ENCODE assay signal across 1 cellular context in the genomic region with DNA sequence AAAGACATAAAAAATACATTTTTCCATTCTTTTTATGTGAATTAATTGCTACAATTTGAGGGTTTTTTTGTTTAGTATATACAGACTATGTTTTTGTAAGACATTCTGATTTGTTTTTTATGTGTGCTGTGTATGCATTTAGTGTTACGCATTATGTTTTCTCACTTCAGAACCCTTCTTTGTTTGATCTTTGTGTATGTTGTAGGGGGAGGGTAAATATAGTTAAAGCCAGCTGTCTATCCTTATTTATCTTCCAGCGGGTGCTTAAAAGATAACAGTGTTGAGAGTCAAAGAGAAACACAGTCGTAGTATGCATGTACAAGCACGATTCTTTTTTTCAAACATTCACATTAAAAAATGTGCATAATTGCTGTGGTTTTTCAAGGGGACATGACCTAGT.
TF ChIP-seq lines count a peak whose summit lies in the region.

No MANE protein-coding gene starts in this region.

TF ChIP-seq in HepG2, 621 proteins besides CTCF, POLR2A, EP300 and RAD21 (continued from another document and continues in another):
- no peak for TF ChIP-seq BCL3 (CRISPR knock-in tag; IDR thresholded peaks at IDR 0.05)
- no peak for TF ChIP-seq SALL2 (CRISPR knock-in tag; IDR thresholded peaks at IDR 0.05)
- no peak for TF ChIP-seq ZNF17 (CRISPR knock-in tag; IDR thresholded peaks at IDR 0.05)
- peak; percentile 61 for TF ChIP-seq TBX2 (CRISPR knock-in tag; IDR thresholded peaks at IDR 0.05; ENCODE audit: borderline replicate concordance)
- no peak for TF ChIP-seq ZNF33B (CRISPR knock-in tag; IDR thresholded peaks at IDR 0.05)
- TF ChIP-seq, protein P1, sequence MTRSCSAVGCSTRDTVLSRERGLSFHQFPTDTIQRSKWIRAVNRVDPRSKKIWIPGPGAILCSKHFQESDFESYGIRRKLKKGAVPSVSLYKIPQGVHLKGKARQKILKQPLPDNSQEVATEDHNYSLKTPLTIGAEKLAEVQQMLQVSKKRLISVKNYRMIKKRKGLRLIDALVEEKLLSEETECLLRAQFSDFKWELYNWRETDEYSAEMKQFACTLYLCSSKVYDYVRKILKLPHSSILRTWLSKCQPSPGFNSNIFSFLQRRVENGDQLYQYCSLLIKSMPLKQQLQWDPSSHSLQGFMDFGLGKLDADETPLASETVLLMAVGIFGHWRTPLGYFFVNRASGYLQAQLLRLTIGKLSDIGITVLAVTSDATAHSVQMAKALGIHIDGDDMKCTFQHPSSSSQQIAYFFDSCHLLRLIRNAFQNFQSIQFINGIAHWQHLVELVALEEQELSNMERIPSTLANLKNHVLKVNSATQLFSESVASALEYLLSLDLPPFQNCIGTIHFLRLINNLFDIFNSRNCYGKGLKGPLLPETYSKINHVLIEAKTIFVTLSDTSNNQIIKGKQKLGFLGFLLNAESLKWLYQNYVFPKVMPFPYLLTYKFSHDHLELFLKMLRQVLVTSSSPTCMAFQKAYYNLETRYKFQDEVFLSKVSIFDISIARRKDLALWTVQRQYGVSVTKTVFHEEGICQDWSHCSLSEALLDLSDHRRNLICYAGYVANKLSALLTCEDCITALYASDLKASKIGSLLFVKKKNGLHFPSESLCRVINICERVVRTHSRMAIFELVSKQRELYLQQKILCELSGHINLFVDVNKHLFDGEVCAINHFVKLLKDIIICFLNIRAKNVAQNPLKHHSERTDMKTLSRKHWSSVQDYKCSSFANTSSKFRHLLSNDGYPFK (CRISPR knock-in tag; IDR thresholded peaks at IDR 0.05; ENCODE audit: borderline replicate concordance), result no peak
- TF ChIP-seq NBN (conservative IDR thresholded peaks at IDR 0.05), result no peak
- no peak for TF ChIP-seq MTF1 (CRISPR knock-in tag; IDR thresholded peaks at IDR 0.05)
- no peak for TF ChIP-seq EED (CRISPR knock-in tag; IDR thresholded peaks at IDR 0.05)
- no peak for TF ChIP-seq ZNF20 (CRISPR knock-in tag; IDR thresholded peaks at IDR 0.05)
- TF ChIP-seq ZNF709 (CRISPR knock-in tag; IDR thresholded peaks at IDR 0.05), result no peak
- TF ChIP-seq KLF11 (CRISPR knock-in tag; IDR thresholded peaks at IDR 0.05), result no peak
- TF ChIP-seq ZNF446 (CRISPR knock-in tag; IDR thresholded peaks at IDR 0.05), result no peak
- no peak for TF ChIP-seq ATAD3A (CRISPR knock-in tag; IDR thresholded peaks at IDR 0.05)
- peak; percentile 63 for TF ChIP-seq CREM (IDR thresholded peaks at IDR 0.05)
- TF ChIP-seq CREM (CRISPR knock-in tag; IDR thresholded peaks at IDR 0.05), result no peak
- no peak for TF ChIP-seq SMC3 (IDR thresholded peaks at IDR 0.05; ENCODE audit: low read length)
- TF ChIP-seq DRAP1 (CRISPR knock-in tag; IDR thresholded peaks at IDR 0.05), result no peak
- TF ChIP-seq, protein P2, sequence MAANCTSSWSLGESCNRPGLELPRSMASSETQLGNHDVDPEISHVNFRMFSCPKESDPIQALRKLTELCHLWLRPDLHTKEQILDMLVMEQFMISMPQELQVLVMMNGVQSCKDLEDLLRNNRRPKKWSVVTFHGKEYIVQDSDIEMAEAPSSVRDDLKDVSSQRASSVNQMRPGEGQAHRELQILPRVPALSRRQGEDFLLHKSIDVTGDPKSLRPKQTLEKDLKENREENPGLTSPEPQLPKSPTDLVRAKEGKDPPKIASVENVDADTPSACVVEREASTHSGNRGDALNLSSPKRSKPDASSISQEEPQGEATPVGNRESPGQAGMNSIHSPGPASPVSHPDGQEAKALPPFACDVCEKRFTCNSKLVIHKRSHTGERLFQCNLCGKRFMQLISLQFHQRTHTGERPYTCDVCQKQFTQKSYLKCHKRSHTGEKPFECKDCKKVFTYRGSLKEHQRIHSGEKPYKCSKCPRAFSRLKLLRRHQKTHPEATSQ (CRISPR knock-in tag; IDR thresholded peaks at IDR 0.05; ENCODE audit: borderline replicate concordance), result no peak
- peak; percentile 82; the same call in 1 of the 2 replicates for TF ChIP-seq FOXJ3 (CRISPR knock-in tag; IDR thresholded peaks at IDR 0.05; ENCODE audit: borderline replicate concordance)
- TF ChIP-seq CHD4 (IDR thresholded peaks at IDR 0.05; ENCODE audit: borderline replicate concordance, low read length), result no peak
- TF ChIP-seq ZNF546 (CRISPR knock-in tag; conservative IDR thresholded peaks at IDR 0.05), result no peak
- TF ChIP-seq GATA4 (IDR thresholded peaks at IDR 0.05; ENCODE audit: borderline replicate concordance, low read depth), result peak; percentile 82; the same call in 1 of the 2 replicates
- TF ChIP-seq PHF8 (CRISPR knock-in tag; IDR thresholded peaks at IDR 0.05), result no peak
- TF ChIP-seq PHB2 (IDR thresholded peaks at IDR 0.05; ENCODE audit: partially characterized antibody), result no peak
- 0 out of 4 replicates have a peak, but pooled peaks of 1 of the 2 experiments have one; percentile 18 for TF ChIP-seq HMGXB4 (CRISPR knock-in tag; IDR thresholded peaks at IDR 0.05; ENCODE audit: borderline replicate concordance in 1 of 2, low read depth in 1 of 2)
- no peak for TF ChIP-seq MTF2 (CRISPR knock-in tag; IDR thresholded peaks at IDR 0.05; ENCODE audit: borderline replicate concordance)
- 0 out of 2 replicates have a peak, but pooled peaks have one; percentile 31 for TF ChIP-seq HNF1A (IDR thresholded peaks at IDR 0.05; ENCODE audit: low read depth)
- no peak; the same call in 1 of the 2 replicates for TF ChIP-seq HNF1A (CRISPR knock-in tag; IDR thresholded peaks at IDR 0.05; ENCODE audit: borderline replicate concordance)
- TF ChIP-seq, protein P3, sequence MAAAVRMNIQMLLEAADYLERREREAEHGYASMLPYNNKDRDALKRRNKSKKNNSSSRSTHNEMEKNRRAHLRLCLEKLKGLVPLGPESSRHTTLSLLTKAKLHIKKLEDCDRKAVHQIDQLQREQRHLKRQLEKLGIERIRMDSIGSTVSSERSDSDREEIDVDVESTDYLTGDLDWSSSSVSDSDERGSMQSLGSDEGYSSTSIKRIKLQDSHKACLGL (CRISPR knock-in tag; IDR thresholded peaks at IDR 0.05), result no peak
- no peak for TF ChIP-seq CERS6 (CRISPR knock-in tag; IDR thresholded peaks at IDR 0.05)
- TF ChIP-seq, protein P4, sequence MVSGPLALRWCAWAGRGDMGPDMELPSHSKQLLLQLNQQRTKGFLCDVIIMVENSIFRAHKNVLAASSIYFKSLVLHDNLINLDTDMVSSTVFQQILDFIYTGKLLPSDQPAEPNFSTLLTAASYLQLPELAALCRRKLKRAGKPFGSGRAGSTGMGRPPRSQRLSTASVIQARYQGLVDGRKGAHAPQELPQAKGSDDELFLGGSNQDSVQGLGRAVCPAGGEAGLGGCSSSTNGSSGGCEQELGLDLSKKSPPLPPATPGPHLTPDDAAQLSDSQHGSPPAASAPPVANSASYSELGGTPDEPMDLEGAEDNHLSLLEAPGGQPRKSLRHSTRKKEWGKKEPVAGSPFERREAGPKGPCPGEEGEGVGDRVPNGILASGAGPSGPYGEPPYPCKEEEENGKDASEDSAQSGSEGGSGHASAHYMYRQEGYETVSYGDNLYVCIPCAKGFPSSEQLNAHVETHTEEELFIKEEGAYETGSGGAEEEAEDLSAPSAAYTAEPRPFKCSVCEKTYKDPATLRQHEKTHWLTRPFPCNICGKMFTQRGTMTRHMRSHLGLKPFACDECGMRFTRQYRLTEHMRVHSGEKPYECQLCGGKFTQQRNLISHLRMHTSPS (CRISPR knock-in tag; IDR thresholded peaks at IDR 0.05; ENCODE audit: low read depth), result no peak
- TF ChIP-seq ZNF879 (CRISPR knock-in tag; IDR thresholded peaks at IDR 0.05), result no peak
- no peak for TF ChIP-seq ZBTB3 (CRISPR knock-in tag; IDR thresholded peaks at IDR 0.05; ENCODE audit: borderline replicate concordance, low read depth)
- peak in 1 of 2 experiments; percentile 53; a peak in 1 of 4 replicates for TF ChIP-seq KLF16 (CRISPR knock-in tag; IDR thresholded peaks at IDR 0.05)
- TF ChIP-seq, protein P5, sequence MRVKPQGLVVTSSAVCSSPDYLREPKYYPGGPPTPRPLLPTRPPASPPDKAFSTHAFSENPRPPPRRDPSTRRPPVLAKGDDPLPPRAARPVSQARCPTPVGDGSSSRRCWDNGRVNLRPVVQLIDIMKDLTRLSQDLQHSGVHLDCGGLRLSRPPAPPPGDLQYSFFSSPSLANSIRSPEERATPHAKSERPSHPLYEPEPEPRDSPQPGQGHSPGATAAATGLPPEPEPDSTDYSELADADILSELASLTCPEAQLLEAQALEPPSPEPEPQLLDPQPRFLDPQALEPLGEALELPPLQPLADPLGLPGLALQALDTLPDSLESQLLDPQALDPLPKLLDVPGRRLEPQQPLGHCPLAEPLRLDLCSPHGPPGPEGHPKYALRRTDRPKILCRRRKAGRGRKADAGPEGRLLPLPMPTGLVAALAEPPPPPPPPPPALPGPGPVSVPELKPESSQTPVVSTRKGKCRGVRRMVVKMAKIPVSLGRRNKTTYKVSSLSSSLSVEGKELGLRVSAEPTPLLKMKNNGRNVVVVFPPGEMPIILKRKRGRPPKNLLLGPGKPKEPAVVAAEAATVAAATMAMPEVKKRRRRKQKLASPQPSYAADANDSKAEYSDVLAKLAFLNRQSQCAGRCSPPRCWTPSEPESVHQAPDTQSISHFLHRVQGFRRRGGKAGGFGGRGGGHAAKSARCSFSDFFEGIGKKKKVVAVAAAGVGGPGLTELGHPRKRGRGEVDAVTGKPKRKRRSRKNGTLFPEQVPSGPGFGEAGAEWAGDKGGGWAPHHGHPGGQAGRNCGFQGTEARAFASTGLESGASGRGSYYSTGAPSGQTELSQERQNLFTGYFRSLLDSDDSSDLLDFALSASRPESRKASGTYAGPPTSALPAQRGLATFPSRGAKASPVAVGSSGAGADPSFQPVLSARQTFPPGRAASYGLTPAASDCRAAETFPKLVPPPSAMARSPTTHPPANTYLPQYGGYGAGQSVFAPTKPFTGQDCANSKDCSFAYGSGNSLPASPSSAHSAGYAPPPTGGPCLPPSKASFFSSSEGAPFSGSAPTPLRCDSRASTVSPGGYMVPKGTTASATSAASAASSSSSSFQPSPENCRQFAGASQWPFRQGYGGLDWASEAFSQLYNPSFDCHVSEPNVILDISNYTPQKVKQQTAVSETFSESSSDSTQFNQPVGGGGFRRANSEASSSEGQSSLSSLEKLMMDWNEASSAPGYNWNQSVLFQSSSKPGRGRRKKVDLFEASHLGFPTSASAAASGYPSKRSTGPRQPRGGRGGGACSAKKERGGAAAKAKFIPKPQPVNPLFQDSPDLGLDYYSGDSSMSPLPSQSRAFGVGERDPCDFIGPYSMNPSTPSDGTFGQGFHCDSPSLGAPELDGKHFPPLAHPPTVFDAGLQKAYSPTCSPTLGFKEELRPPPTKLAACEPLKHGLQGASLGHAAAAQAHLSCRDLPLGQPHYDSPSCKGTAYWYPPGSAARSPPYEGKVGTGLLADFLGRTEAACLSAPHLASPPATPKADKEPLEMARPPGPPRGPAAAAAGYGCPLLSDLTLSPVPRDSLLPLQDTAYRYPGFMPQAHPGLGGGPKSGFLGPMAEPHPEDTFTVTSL (CRISPR knock-in tag; IDR thresholded peaks at IDR 0.05; ENCODE audit: borderline replicate concordance), result peak; percentile 91; the same call in 1 of the 2 replicates
- no peak for TF ChIP-seq ZNF761 (CRISPR knock-in tag; conservative IDR thresholded peaks at IDR 0.05)
